ENCODE assay signal across 31 cellular contexts in genomic region chr18:60162390-60162789, GRCh38.
DNase-seq lines count a peak whose midpoint lies in the region; ATAC-seq and TF ChIP-seq lines count a peak whose summit lies in the region.
"Had no signal": no experiment of that assay in that cellular context is flagged by ENCODE, and none has a peak within 500 bp of the region (broad histone marks: within the 10 kb centered on the region; RNA-seq: fewer than 3 reads in every experiment).

No MANE protein-coding gene starts in this region.

- TF ChIP-seq POLR2A in vagina (IDR thresholded peaks at IDR 0.05), result no peak

- peak; percentile 52 for ATAC-seq in GM18502 (IDR thresholded peaks at IDR 0.05; ENCODE audit: poor library complexity, unreplicated experiment)
- ATAC-seq in GM19351 (IDR thresholded peaks at IDR 0.05; ENCODE audit: unreplicated experiment), result peak; percentile 51
- peak; percentile 54 for ATAC-seq in HG03064 (IDR thresholded peaks at IDR 0.05; ENCODE audit: low read depth, unreplicated experiment)
- ATAC-seq: A549; activated CD8-positive, alpha-beta T cell treated with anti-CD3 and anti-CD28 coated beads, Interleukin-2, amount 10 ng/mL, durations not matched to agents 7 days and 5 days; activated T-helper 17 cell treated with anti-CD3 and anti-CD28 coated beads, Interleukin-2, amount 50 U/mL, for 72 hours; esophagus mucosa; K562; left lung; stimulated activated naive CD8-positive, alpha-beta T cell treated with anti-CD3 and anti-CD28 coated beads, Interleukin-15, Interleukin-2, amounts not matched to agents 100 U/mL and 50 U/mL, for 24 hours had no signal

- H3K27ac ChIP-seq in vagina, result no peak overlapping the region
- H3K27ac ChIP-seq: A549, left lung, neural progenitor cell, parathyroid adenoma, SJCRH30, skin epidermis, VCaP had no signal

- H3K27me3 ChIP-seq in vagina, result no peaks in the 10 kb centered on the region
- H3K27me3 ChIP-seq: left lung, neural progenitor cell, SJCRH30 had no signal

- H3K4me3 ChIP-seq in vagina, result no peak overlapping the region
- H3K4me3 ChIP-seq: A549, K562, left lung, neural progenitor cell, SJCRH30, skin epidermis had no signal

- no peak for TF ChIP-seq CTCF in vagina (IDR thresholded peaks at IDR 0.05)

- no peaks in the 10 kb centered on the region for H3K36me3 ChIP-seq in vagina
- H3K36me3 ChIP-seq: left lung, neural progenitor cell, SJCRH30 had no signal

- DNase-seq in MV-4-11 (lab: John Stamatoyannopoulos, UW), result peak; percentile 57
- DNase-seq in vagina (ENCODE audit: extremely low spot score in 2 of 2), result no peak
- DNase-seq in DMS79 (lab: John Stamatoyannopoulos, UW), result no peak
- no peak for DNase-seq in NCI-H1436 (lab: John Stamatoyannopoulos, UW)
- DNase-seq in NCI-H510A treated with DMSO at 0.1 percent for 48 hours (lab: John Stamatoyannopoulos, UW), result no peak
- DNase-seq: activated CD4-positive, alpha-beta T cell treated with anti-CD3 and anti-CD28 coated beads for 4 hours; activated CD8-positive, alpha-beta T cell treated with anti-CD3 and anti-CD28 coated beads, Interleukin-2, amount 10 ng/mL, durations not matched to agents 7 days and 5 days; activated naive CD4-positive, alpha-beta T cell treated with anti-CD3 and anti-CD28 coated beads, Interleukin-2, amount 50 U/mL, for 16 hours; AML-193; CD4-positive, alpha-beta memory T cell; glutamatergic neuron; left lung; NCI-H1417; NCI-H2081; NCI-H2227 treated with DMSO at 0.1 percent for 48 hours; NCI-H69; retina; SJCRH30; stimulated activated naive CD8-positive, alpha-beta T cell treated with anti-CD3 and anti-CD28 coated beads, Interleukin-15, Interleukin-2, amounts not matched to agents 100 U/mL and 50 U/mL, for 24 hours; T1000 had no signal

- H3K4me1 ChIP-seq in vagina, result no peaks in the 10 kb centered on the region
- H3K4me1 ChIP-seq: A549, left lung, parathyroid adenoma, SJCRH30 had no signal

- intact Hi-C loops in vagina (cut with DNase I), result no loop called here

- no peaks in the 10 kb centered on the region for H3K9me3 ChIP-seq in vagina
- H3K9me3 ChIP-seq: A549, left lung, SJCRH30 had no signal
